8 cellular contexts compared by ENCODE assay signal in genomic region chrX:149504226-149504914, GRCh38. TPM values are rescaled to one million over a fixed set of nuclear protein-coding genes. Genes with fewer than 3 reads are reported as not detected.
DNase-seq lines count a peak whose midpoint lies in the region; ATAC-seq and TF ChIP-seq lines count a peak whose summit lies in the region.

No MANE protein-coding gene starts in this region.

- peak overlapping the region; percentile 99 for H3K4me3 Mint-ChIP-seq in central memory CD8-positive, alpha-beta T cell

- DNase-seq in EL (peak; percentile 27), WERI-Rb-1 (peak; percentile 45), lower lobe of right lung (peak; percentile 50), LoVo (ENCODE audit: low spot score) (no peak)
- peak; percentile 44 to 75 for DNase-seq in central memory CD8-positive, alpha-beta T cell (ENCODE audit: low spot score in 2 of 2)
- DNase-seq in stimulated activated naive CD4-positive, alpha-beta T cell (lab: John Stamatoyannopoulos, UW): peak in 5 of 6 experiments; percentile 33 to 57 (median 44)

- H3K27me3 ChIP-seq in KMS-11 (ENCODE audit: insufficient read depth, low read depth): no peaks in the 10 kb centered on the region
- H3K27me3 ChIP-seq in WERI-Rb-1 (ENCODE audit: insufficient read depth, low read depth, severe bottlenecking): peaks cover 16% of the 10 kb centered on the region
- H3K27me3 ChIP-seq in lower lobe of right lung (ENCODE audit: low read depth): no peaks in the 10 kb centered on the region

- H3K36me3 ChIP-seq in KMS-11 (ENCODE audit: insufficient read depth) (no peaks in the 10 kb centered on the region), WERI-Rb-1 (no peaks in the 10 kb centered on the region), lower lobe of right lung (peaks cover 29% of the 10 kb centered on the region)

- H4K20me1 ChIP-seq in KMS-11 (ENCODE audit: insufficient read depth): no peaks in the 10 kb centered on the region

- H3K9me3 ChIP-seq in WERI-Rb-1 (ENCODE audit: severe bottlenecking) (no peaks in the 10 kb centered on the region), lower lobe of right lung (no peaks in the 10 kb centered on the region)

- no peak overlapping the region for H2AFZ ChIP-seq in KMS-11 (ENCODE audit: low read depth)

- H3K27me3 Mint-ChIP-seq in central memory CD8-positive, alpha-beta T cell: no peaks in the 10 kb centered on the region

- peak overlapping the region; percentile 50 for H3K4me2 ChIP-seq in KMS-11

- TF ChIP-seq CTCF in KMS-11 (conservative IDR thresholded peaks at IDR 0.05; ENCODE audit: low read depth, low read length): peak; percentile 75
- TF ChIP-seq CTCF in WERI-Rb-1 (IDR thresholded peaks at IDR 0.05; ENCODE audit: low read depth, low read length): peak; percentile 52
- TF ChIP-seq CTCF in lower lobe of right lung (IDR thresholded peaks at IDR 0.05): no peak

- intact Hi-C loops in lower lobe of right lung (cut with DNase I): no loop called here

- H3K4me3 ChIP-seq in KMS-11 (IDR thresholded peaks at IDR 0.05; ENCODE audit: insufficient read depth, low read depth, low read length) (no peak overlapping the region), WERI-Rb-1 (ENCODE audit: low read depth, low read length) (peak overlapping the region; percentile 48), lower lobe of right lung (peak overlapping the region; percentile 67)

- peaks cover 29% of the 10 kb centered on the region for H3K4me1 Mint-ChIP-seq in central memory CD8-positive, alpha-beta T cell

- peak overlapping the region; percentile 100 for H3K27ac Mint-ChIP-seq in central memory CD8-positive, alpha-beta T cell (ENCODE audit: low read depth)

- H3K4me1 ChIP-seq in KMS-11 (ENCODE audit: low read depth, poor library complexity, severe bottlenecking): peaks cover 35% of the 10 kb centered on the region
- H3K4me1 ChIP-seq in lower lobe of right lung: peaks cover 4% of the 10 kb centered on the region

- peak; percentile 41 for ATAC-seq in GM21528 (IDR thresholded peaks at IDR 0.05; ENCODE audit: low FRiP score, unreplicated experiment)
- ATAC-seq in central memory CD8-positive, alpha-beta T cell (replicated peaks; ENCODE audit: extremely low read depth, poor library complexity, severe bottlenecking): peak; percentile 52
- ATAC-seq in lower lobe of right lung: peak; percentile 48 to 71

- H3K79me2 ChIP-seq in KMS-11 (ENCODE audit: insufficient read depth, low read depth): no peaks in the 10 kb centered on the region

- H3K27ac ChIP-seq in KMS-11 (peak overlapping the region; percentile 85), WERI-Rb-1 (no peak overlapping the region), lower lobe of right lung (peak overlapping the region; percentile 90)

- H3K9ac ChIP-seq in KMS-11: peak overlapping the region; percentile 67

- peaks cover 58% of the 10 kb centered on the region for H3K36me3 Mint-ChIP-seq in central memory CD8-positive, alpha-beta T cell (ENCODE audit: insufficient read depth)

- no peaks in the 10 kb centered on the region for H3K9me3 Mint-ChIP-seq in central memory CD8-positive, alpha-beta T cell

RNA-seq across cellular contexts. Expression of gene IDS, which starts 0.7 kb away (rescaled TPM):
- total RNA-seq in lower lobe of right lung: 88.6 TPM

RNA-seq across cellular contexts. Expression of gene EOLA1, which starts 36.4 kb away (rescaled TPM):
- 19.8 TPM for total RNA-seq in lower lobe of right lung

RNA-seq across cellular contexts. Expression of gene HSFX3, which starts 45.4 kb away (rescaled TPM):
- total RNA-seq in lower lobe of right lung: not detected
